ENCODE assay signal across 22 cellular contexts in the genomic region with DNA sequence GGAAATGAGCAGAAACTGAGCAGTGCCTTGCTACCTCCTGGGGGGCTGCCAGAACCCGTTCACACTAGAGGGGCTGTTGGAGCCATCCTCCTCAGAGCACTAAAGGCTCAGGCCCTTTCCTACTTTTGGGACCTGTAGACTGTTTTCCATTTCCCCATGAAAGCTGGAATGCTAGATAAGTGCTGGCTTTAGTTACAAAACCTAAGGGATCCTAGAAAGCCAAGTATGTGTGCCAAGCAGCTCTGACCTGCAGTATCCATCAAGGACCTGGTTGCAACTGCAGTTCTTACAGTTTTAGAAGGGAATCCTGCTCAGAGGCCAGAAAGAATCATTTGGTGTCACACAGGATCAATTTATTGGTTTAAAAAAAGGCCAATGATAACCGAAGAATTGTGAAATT.
"Had no signal": no experiment of that assay in that cellular context is flagged by ENCODE, and none has a peak within 500 bp of the region (broad histone marks: within the 10 kb centered on the region; RNA-seq: fewer than 3 reads in every experiment).

No MANE protein-coding gene starts in this region.

- H3K9me3 Mint-ChIP-seq: dendritic cell treated with granulocyte-macrophage colony-stimulating factor and Interleukin-4, amounts not matched to agents 40 ng/mL and 50 ng/mL, for 4 days had no signal

- H3K4me3 Mint-ChIP-seq: dendritic cell treated with granulocyte-macrophage colony-stimulating factor and Interleukin-4, amounts not matched to agents 40 ng/mL and 50 ng/mL, for 4 days; natural killer cell; neural crest cell; stimulated activated effector memory CD8-positive, alpha-beta T cell treated with anti-CD3 and anti-CD28 coated beads, Interleukin-12 subunit alpha, Interleukin-12 subunit beta, amount 100 ng/mL, for 72 hours; type B pancreatic cell had no signal

- H3K27me3 Mint-ChIP-seq: type B pancreatic cell had no signal

- H3K27me3 ChIP-seq: colonic mucosa, esophagus squamous epithelium, hepatocyte, left lung, sigmoid colon, testis, tibial artery had no signal

- H3K27ac ChIP-seq: colonic mucosa, esophagus squamous epithelium, hepatocyte, left lung, lower lobe of right lung, parathyroid adenoma, sigmoid colon, testis, tibial artery had no signal

- H3K79me2 ChIP-seq: hepatocyte, parathyroid adenoma had no signal

- DNase-seq: colonic mucosa; effector memory CD4-positive, alpha-beta T cell; esophagus squamous epithelium; head of caudate nucleus; kidney; left lung; lower lobe of right lung; natural killer cell; sigmoid colon; stimulated activated CD4-positive, alpha-beta T cell treated with anti-CD3 and anti-CD28 coated beads, Interleukin-2, amount 100 ng/mL, for 24 hours; stimulated activated CD4-positive, alpha-beta T cell treated with anti-CD3 and anti-CD28 coated beads, Interleukin-4, amount 100 ng/mL, for 24 hours; stimulated activated naive CD8-positive, alpha-beta T cell treated with anti-CD3 and anti-CD28 coated beads, Interleukin-15, Interleukin-2, amounts not matched to agents 100 U/mL and 50 U/mL, for 24 hours; substantia nigra; testis; tibial artery had no signal

- H3K4me1 Mint-ChIP-seq: natural killer cell; neural crest cell; stimulated activated effector memory CD8-positive, alpha-beta T cell treated with anti-CD3 and anti-CD28 coated beads, Interleukin-12 subunit alpha, Interleukin-12 subunit beta, amount 100 ng/mL, for 72 hours had no signal

- H2AFZ ChIP-seq: hepatocyte, parathyroid adenoma had no signal

- H3K9me3 ChIP-seq: colonic mucosa, esophagus squamous epithelium, left lung, lower lobe of right lung, sigmoid colon, testis, tibial artery had no signal

- H3K36me3 ChIP-seq: colonic mucosa, esophagus squamous epithelium, left lung, lower lobe of right lung, sigmoid colon, tibial artery had no signal

- H3K36me3 Mint-ChIP-seq: natural killer cell; stimulated activated effector memory CD8-positive, alpha-beta T cell treated with anti-CD3 and anti-CD28 coated beads, Interleukin-12 subunit alpha, Interleukin-12 subunit beta, amount 100 ng/mL, for 72 hours; type B pancreatic cell had no signal

- H3K4me1 ChIP-seq: colonic mucosa, esophagus squamous epithelium, left lung, lower lobe of right lung, parathyroid adenoma had no signal

- H3K4me2 ChIP-seq: hepatocyte had no signal

- H3K9ac ChIP-seq: parathyroid adenoma had no signal

- H3K4me3 ChIP-seq: colonic mucosa, esophagus squamous epithelium, hepatocyte, left lung, lower lobe of right lung, sigmoid colon, testis, tibial artery had no signal

- H3K27ac Mint-ChIP-seq: dendritic cell treated with granulocyte-macrophage colony-stimulating factor and Interleukin-4, amounts not matched to agents 40 ng/mL and 50 ng/mL, for 4 days; natural killer cell; progenitor cell of endocrine pancreas; stimulated activated effector memory CD8-positive, alpha-beta T cell treated with anti-CD3 and anti-CD28 coated beads, Interleukin-12 subunit alpha, Interleukin-12 subunit beta, amount 100 ng/mL, for 72 hours; type B pancreatic cell had no signal

- ATAC-seq: lower lobe of right lung; natural killer cell; stimulated activated effector memory CD8-positive, alpha-beta T cell treated with anti-CD3 and anti-CD28 coated beads, Interleukin-12 subunit alpha, Interleukin-12 subunit beta, amount 100 ng/mL, for 72 hours; stimulated activated naive CD8-positive, alpha-beta T cell treated with anti-CD3 and anti-CD28 coated beads, Interleukin-15, Interleukin-2, amounts not matched to agents 100 U/mL and 50 U/mL, for 24 hours had no signal
